ENCODE assay signal across 7 cellular contexts in genomic region chr5:139658928-139659667, GRCh38. TPM values are rescaled to one million over a fixed set of nuclear protein-coding genes. Genes with fewer than 3 reads are reported as not detected.
DNase-seq lines count a peak whose midpoint lies in the region; ATAC-seq and TF ChIP-seq lines count a peak whose summit lies in the region.

No MANE protein-coding gene starts in this region.

- H3K4me3 ChIP-seq in HFF-Myc (replicated peaks; ENCODE audit: low read depth, low read length): peak overlapping the region; percentile 28

- H3K36me3 Mint-ChIP-seq in activated B cell treated with CpG ODN at 0.5 μM for 24 hours (ENCODE audit: low read depth): peaks cover 11% of the 10 kb centered on the region
- no peaks in the 10 kb centered on the region for H3K36me3 Mint-ChIP-seq in stimulated activated effector memory CD8-positive, alpha-beta T cell treated with anti-CD3 and anti-CD28 coated beads, Interleukin-12 subunit alpha, Interleukin-12 subunit beta, amount 100 ng/mL, for 72 hours

- DNase-seq in HFF-Myc (ENCODE audit: extremely low read depth, low read depth): no peak
- no peak for DNase-seq in activated B cell treated with CpG ODN at 0.5 μM for 24 hours
- DNase-seq in hepatic stellate cell (ENCODE audit: low spot score): peak; percentile 87
- no peak for DNase-seq in stimulated activated effector memory CD8-positive, alpha-beta T cell treated with anti-CD3 and anti-CD28 coated beads, Interleukin-12 subunit alpha, Interleukin-12 subunit beta, amount 100 ng/mL, for 72 hours (ENCODE audit: low spot score in 2 of 2)
- DNase-seq in GM19238 (ENCODE audit: insufficient read length, low spot score): no peak
- no peak for DNase-seq in activated CD4-positive, alpha-beta T cell treated with anti-CD3 and anti-CD28 coated beads, Interleukin-2, amount 50 U/mL, for 4 hours

- H3K27me3 Mint-ChIP-seq in activated B cell treated with CpG ODN at 0.5 μM for 24 hours: no peaks in the 10 kb centered on the region

- CTCF ChIA-PET in activated B cell treated with CpG ODN at 0.5 μM for 24 hours (lab: Charles Lee): interaction anchor here (1.1 to 5.5 kb wide), 4 partner anchors 8 to 31 kb away, joined by 5 to 51 read pairs (median 14); no protein-coding TSS in a partner anchor

- TF ChIP-seq CTCF in HFF-Myc (IDR thresholded peaks at IDR 0.05; ENCODE audit: low read depth, low read length, missing control alignments): no peak
- TF ChIP-seq CTCF in activated B cell treated with CpG ODN at 0.5 μM for 24 hours (IDR thresholded peaks at IDR 0.05): no peak

- peaks cover 94% of the 10 kb centered on the region for H3K4me1 Mint-ChIP-seq in activated B cell treated with CpG ODN at 0.5 μM for 24 hours
- H3K4me1 Mint-ChIP-seq in stimulated activated effector memory CD8-positive, alpha-beta T cell treated with anti-CD3 and anti-CD28 coated beads, Interleukin-12 subunit alpha, Interleukin-12 subunit beta, amount 100 ng/mL, for 72 hours: peaks cover 71% of the 10 kb centered on the region

- H3K9me3 Mint-ChIP-seq in activated B cell treated with CpG ODN at 0.5 μM for 24 hours: no peaks in the 10 kb centered on the region
- no peaks in the 10 kb centered on the region for H3K9me3 Mint-ChIP-seq in stimulated activated effector memory CD8-positive, alpha-beta T cell treated with anti-CD3 and anti-CD28 coated beads, Interleukin-12 subunit alpha, Interleukin-12 subunit beta, amount 100 ng/mL, for 72 hours

- intact Hi-C loops in activated B cell treated with CpG ODN at 0.5 μM for 24 hours (cut with micrococcal nuclease): no loop called here

- POLR2A ChIA-PET in activated B cell treated with CpG ODN at 0.5 μM for 24 hours (lab: Charles Lee): interaction anchor here (0.6 to 17.0 kb wide), 5 partner anchors 4 to 220 kb away, joined by 3 to 676 read pairs (median 417); partner anchors contain the start of gene CXXC5

- H3K27ac Mint-ChIP-seq in activated B cell treated with CpG ODN at 0.5 μM for 24 hours: peak overlapping the region; percentile 94
- H3K27ac Mint-ChIP-seq in stimulated activated effector memory CD8-positive, alpha-beta T cell treated with anti-CD3 and anti-CD28 coated beads, Interleukin-12 subunit alpha, Interleukin-12 subunit beta, amount 100 ng/mL, for 72 hours: peak overlapping the region; percentile 87

- ATAC-seq in activated B cell treated with CpG ODN at 0.5 μM for 24 hours (ENCODE audit: low read depth) (no peak), HG03039 (IDR thresholded peaks at IDR 0.05; ENCODE audit: unreplicated experiment) (no peak)
- ATAC-seq in stimulated activated effector memory CD8-positive, alpha-beta T cell treated with anti-CD3 and anti-CD28 coated beads, Interleukin-12 subunit alpha, Interleukin-12 subunit beta, amount 100 ng/mL, for 72 hours: no peak

- peak overlapping the region; percentile 81 for H3K4me3 Mint-ChIP-seq in activated B cell treated with CpG ODN at 0.5 μM for 24 hours
- peak overlapping the region; percentile 40 for H3K4me3 Mint-ChIP-seq in stimulated activated effector memory CD8-positive, alpha-beta T cell treated with anti-CD3 and anti-CD28 coated beads, Interleukin-12 subunit alpha, Interleukin-12 subunit beta, amount 100 ng/mL, for 72 hours

RNA-seq across cellular contexts. Expression of gene CXXC5, which starts 10.9 kb away (rescaled TPM):
- total RNA-seq in activated B cell treated with CpG ODN at 0.5 μM for 24 hours: 94.9 and 115 TPM in 2 replicates
